In the genomic region with DNA sequence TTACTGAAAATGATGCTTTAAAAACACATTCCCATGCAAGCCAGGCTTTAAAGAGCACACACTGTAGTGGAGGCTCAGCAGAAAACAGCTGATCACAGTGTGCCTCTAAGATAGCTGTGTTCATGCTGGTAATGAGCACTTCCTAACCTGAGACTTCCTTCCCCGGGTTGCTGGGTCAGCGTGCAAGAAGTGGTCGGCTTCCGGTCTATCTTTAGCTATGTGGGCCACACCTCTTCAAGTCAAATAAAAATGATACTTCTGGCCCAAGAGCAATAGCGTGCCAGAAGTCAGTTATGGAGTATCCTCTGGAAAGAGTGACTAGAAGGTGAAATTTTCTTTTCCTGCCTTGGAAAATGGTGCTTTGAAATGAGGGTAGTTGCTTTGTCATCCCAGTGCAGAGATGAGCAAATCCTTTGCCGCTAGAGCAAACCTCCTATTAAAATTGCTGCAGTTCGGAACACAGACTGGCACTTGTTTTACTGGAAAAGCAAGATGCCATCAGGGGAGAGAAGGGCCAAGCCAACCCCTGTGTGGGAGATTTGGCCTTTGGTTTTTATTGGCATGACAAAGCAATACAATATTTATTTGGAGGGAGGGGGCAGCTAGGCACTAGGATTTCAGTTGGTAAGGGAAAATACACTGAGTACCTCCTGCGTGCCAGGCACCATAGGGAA, we compare ENCODE assay signal across 8 cellular contexts.
DNase-seq lines count a peak whose midpoint lies in the region; ATAC-seq and TF ChIP-seq lines count a peak whose summit lies in the region.

No MANE protein-coding gene starts in this region.

- H3K4me1 Mint-ChIP-seq in activated CD4-positive, alpha-beta T cell treated with anti-CD3 and anti-CD28 coated beads, Interleukin-2, amount 10 ng/mL, durations not matched to agents 24 days and 14 days, result peaks cover 34% of the 10 kb centered on the region
- H3K4me1 Mint-ChIP-seq in activated T-helper 2 cell treated with anti-CD3 and anti-CD28 coated beads, Interferon-gamma antibody, Interleukin-2, Interleukin-4, amounts not matched to agents 10 μg/mL and 5 μg/mL and 100 μg/mL, durations not matched to agents 14 hours and 24 hours and 36 hours (ENCODE audit: low read depth), result peaks cover 26% of the 10 kb centered on the region

- WGBS in thyroid gland, 2 donors, result 25 to 27% methylated on average over 8 of the region's 8 CpGs

- ATAC-seq in left lung (peak; percentile 85), GM19397 (IDR thresholded peaks at IDR 0.05; ENCODE audit: unreplicated experiment) (no peak), GM18511 (IDR thresholded peaks at IDR 0.05; ENCODE audit: unreplicated experiment) (no peak)

- peaks cover 0 to 28% of the 10 kb centered on the region in 2 donors for H3K36me3 ChIP-seq in left lung
- H3K36me3 ChIP-seq in thyroid gland, result peaks cover 6 to 7% of the 10 kb centered on the region in 2 donors

- H3K4me1 ChIP-seq in left lung, result peaks cover 27 to 34% of the 10 kb centered on the region in 2 donors
- H3K4me1 ChIP-seq in thyroid gland, result peaks cover 51 to 57% of the 10 kb centered on the region in 2 donors

- no peak for TF ChIP-seq POLR2A in thyroid gland (IDR thresholded peaks at IDR 0.05)

- H3K27ac ChIP-seq in left lung, result peak overlapping the region; percentile 1 to 60
- H3K27ac ChIP-seq in thyroid gland, result peak overlapping the region; percentile 25 to 76 (median 72)

- H3K27me3 Mint-ChIP-seq in activated CD4-positive, alpha-beta T cell treated with anti-CD3 and anti-CD28 coated beads, Interleukin-2, amount 10 ng/mL, durations not matched to agents 24 days and 14 days, result no peaks in the 10 kb centered on the region
- no peaks in the 10 kb centered on the region for H3K27me3 Mint-ChIP-seq in activated T-helper 2 cell treated with anti-CD3 and anti-CD28 coated beads, Interferon-gamma antibody, Interleukin-2, Interleukin-4, amounts not matched to agents 10 μg/mL and 5 μg/mL and 100 μg/mL, durations not matched to agents 14 hours and 24 hours and 36 hours (ENCODE audit: low read depth)

- peak overlapping the region; percentile 15 for H3K4me3 Mint-ChIP-seq in activated CD4-positive, alpha-beta T cell treated with anti-CD3 and anti-CD28 coated beads, Interleukin-2, amount 10 ng/mL, durations not matched to agents 24 days and 14 days
- H3K4me3 Mint-ChIP-seq in activated T-helper 2 cell treated with anti-CD3 and anti-CD28 coated beads, Interferon-gamma antibody, Interleukin-2, Interleukin-4, amounts not matched to agents 10 μg/mL and 5 μg/mL and 100 μg/mL, durations not matched to agents 14 hours and 24 hours and 36 hours (ENCODE audit: low read depth), result no peak overlapping the region

- H3K27ac Mint-ChIP-seq in activated CD4-positive, alpha-beta T cell treated with anti-CD3 and anti-CD28 coated beads, Interleukin-2, amount 10 ng/mL, durations not matched to agents 24 days and 14 days, result peak overlapping the region; percentile 38
- peak overlapping the region; percentile 11 for H3K27ac Mint-ChIP-seq in activated T-helper 2 cell treated with anti-CD3 and anti-CD28 coated beads, Interferon-gamma antibody, Interleukin-2, Interleukin-4, amounts not matched to agents 10 μg/mL and 5 μg/mL and 100 μg/mL, durations not matched to agents 14 hours and 24 hours and 36 hours

- no peaks in the 10 kb centered on the region for H3K9me3 Mint-ChIP-seq in activated CD4-positive, alpha-beta T cell treated with anti-CD3 and anti-CD28 coated beads, Interleukin-2, amount 10 ng/mL, durations not matched to agents 24 days and 14 days
- no peaks in the 10 kb centered on the region for H3K9me3 Mint-ChIP-seq in activated T-helper 2 cell treated with anti-CD3 and anti-CD28 coated beads, Interferon-gamma antibody, Interleukin-2, Interleukin-4, amounts not matched to agents 10 μg/mL and 5 μg/mL and 100 μg/mL, durations not matched to agents 14 hours and 24 hours and 36 hours

- H3K27me3 ChIP-seq in left lung (no peaks in the 10 kb centered on the region), thyroid gland (no peaks in the 10 kb centered on the region)

- H3K9me3 ChIP-seq in left lung (no peaks in the 10 kb centered on the region), thyroid gland (no peaks in the 10 kb centered on the region)

- peaks cover 32% of the 10 kb centered on the region for H3K36me3 Mint-ChIP-seq in activated CD4-positive, alpha-beta T cell treated with anti-CD3 and anti-CD28 coated beads, Interleukin-2, amount 10 ng/mL, durations not matched to agents 24 days and 14 days (ENCODE audit: low read depth)
- H3K36me3 Mint-ChIP-seq in activated T-helper 2 cell treated with anti-CD3 and anti-CD28 coated beads, Interferon-gamma antibody, Interleukin-2, Interleukin-4, amounts not matched to agents 10 μg/mL and 5 μg/mL and 100 μg/mL, durations not matched to agents 14 hours and 24 hours and 36 hours (ENCODE audit: low read depth), result peaks cover 31% of the 10 kb centered on the region

- intact Hi-C loops in activated CD4-positive, alpha-beta T cell treated with anti-CD3 and anti-CD28 coated beads, Interleukin-2, amount 10 ng/mL, durations not matched to agents 24 days and 14 days (cut with micrococcal nuclease), result no loop called here
- intact Hi-C loops in activated T-helper 2 cell treated with anti-CD3 and anti-CD28 coated beads, Interferon-gamma antibody, Interleukin-2, Interleukin-4, amounts not matched to agents 10 μg/mL and 5 μg/mL and 100 μg/mL, durations not matched to agents 14 hours and 24 hours and 36 hours (cut with micrococcal nuclease), result no loop called here
- intact Hi-C loops in left lung (cut with DNase I), result loop anchor here in 1 of 2 donors (10.0 kb wide), 1 partner anchor 60 kb away; no protein-coding TSS in a partner anchor
- intact Hi-C loops in thyroid gland (cut with DNase I), result loop anchor here (10.0 kb wide), 1 partner anchor 50 kb away; no protein-coding TSS in a partner anchor

- peak; percentile 66 for DNase-seq in activated CD4-positive, alpha-beta T cell treated with anti-CD3 and anti-CD28 coated beads, Interleukin-2, amount 10 ng/mL, durations not matched to agents 24 days and 14 days
- no peak for DNase-seq in activated CD4-positive, alpha-beta T cell treated with anti-CD3 and anti-CD28 coated beads for 1 hour
- no peak for DNase-seq in activated T-helper 2 cell treated with anti-CD3 and anti-CD28 coated beads, Interferon-gamma antibody, Interleukin-2, Interleukin-4, amounts not matched to agents 10 μg/mL and 5 μg/mL and 100 μg/mL, durations not matched to agents 14 hours and 24 hours and 36 hours (ENCODE audit: low spot score)
- no peak for DNase-seq in left lung
- DNase-seq in thyroid gland, result peak; percentile 36 to 43
- no peak for DNase-seq in central memory CD4-positive, alpha-beta T cell

- no peak overlapping the region for H3K4me3 ChIP-seq in left lung
- no peak overlapping the region for H3K4me3 ChIP-seq in thyroid gland (replicated peaks in 1 of 3)

- TF ChIP-seq CTCF in left lung (IDR thresholded peaks at IDR 0.05) (no peak), thyroid gland (IDR thresholded peaks at IDR 0.05) (no peak)

Comparison
In these comparisons a context has a peak if more than half of its experiments do, and no peak if none do; other contexts are left out.
1. DNase-seq: peak in activated CD4-positive, alpha-beta T cell treated with anti-CD3 and anti-CD28 coated beads, Interleukin-2, amount 10 ng/mL, durations not matched to agents 24 days and 14 days (single experiment) and thyroid gland (2 of 2); none in activated CD4-positive, alpha-beta T cell treated with anti-CD3 and anti-CD28 coated beads for 1 hour (single experiment), activated T-helper 2 cell treated with anti-CD3 and anti-CD28 coated beads, Interferon-gamma antibody, Interleukin-2, Interleukin-4, amounts not matched to agents 10 μg/mL and 5 μg/mL and 100 μg/mL, durations not matched to agents 14 hours and 24 hours and 36 hours (single experiment), left lung (0 of 2) and central memory CD4-positive, alpha-beta T cell (single experiment).